Comparison of ENCODE assay signal across 8 cellular contexts in the genomic region with DNA sequence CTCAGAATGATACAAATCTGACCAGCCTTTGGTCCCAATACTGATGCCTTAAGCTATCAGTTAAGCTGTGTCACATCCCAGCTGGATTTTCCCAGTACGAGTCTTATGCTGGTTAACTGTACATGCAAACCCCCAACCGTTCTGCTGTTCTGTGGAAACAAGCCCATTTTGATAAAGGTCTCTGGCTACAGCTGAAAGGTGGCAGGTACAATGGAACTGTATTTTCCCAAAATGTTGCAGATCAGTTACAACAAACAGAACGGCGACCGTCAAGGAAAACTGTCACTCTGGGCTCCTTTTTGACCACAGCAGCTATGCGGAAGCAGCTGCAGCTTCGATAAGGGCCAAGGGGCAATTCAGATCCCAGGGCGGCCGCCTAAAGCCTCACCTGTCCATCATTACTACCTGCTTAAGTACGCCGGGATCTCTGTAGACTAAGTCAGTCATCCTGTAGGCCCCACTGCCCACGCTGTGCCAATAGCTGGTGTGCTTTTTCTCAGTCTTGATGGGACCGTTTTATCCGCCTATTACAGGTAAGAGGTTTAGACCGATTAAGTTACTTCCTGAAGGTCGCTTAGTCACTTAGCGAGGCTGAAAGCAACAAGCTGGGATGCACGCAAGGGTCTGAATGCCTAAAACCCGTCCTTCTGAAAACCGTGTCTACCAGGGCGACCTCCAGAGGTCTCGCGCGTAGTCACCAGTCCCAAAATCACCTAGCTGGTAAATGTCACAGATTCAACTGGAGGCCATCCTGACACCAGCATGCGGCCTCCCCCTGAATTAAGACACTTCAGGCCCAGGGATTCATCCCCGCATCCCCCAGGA. TPM values are rescaled to one million over a fixed set of nuclear protein-coding genes. Genes with fewer than 3 reads are reported as not detected.
A peak's percentile ranks its signal among the peaks of the same experiment; 100 is the strongest.
DNase-seq lines count a peak whose midpoint lies in the region; TF ChIP-seq lines count a peak whose summit lies in the region.

No MANE protein-coding gene starts in this region.

- no peaks in the 10 kb centered on the region for H3K9me3 ChIP-seq in HEK293 (ENCODE audit: control insufficient read depth, insufficient read depth, low read depth, low read length)

- CTCF ChIA-PET in HEK293 (lab: Yijun Ruan, JAX), result interaction anchor here (0.5 to 3.5 kb wide), 15 partner anchors 12 to 585 kb away, joined by 3 to 25 read pairs (median 4); a partner anchor contains a TSS

- H3K4me3 ChIP-seq in HEK293 (ENCODE audit: low read depth, low read length) (peak overlapping the region; percentile 74), epithelial cell of proximal tubule (ENCODE audit: low read depth, low read length) (peak overlapping the region; percentile 97)

- no peaks in the 10 kb centered on the region; the same call in 1 of the 2 replicates for H3K4me1 ChIP-seq in HEK293 (ENCODE audit: control insufficient read depth, insufficient read depth, low read length)

- peak overlapping the region; percentile 79 for H3K27ac ChIP-seq in HEK293 (ENCODE audit: extremely low read depth, low read depth, low read length)

- POLR2A ChIA-PET in HEK293 (lab: Yijun Ruan, JAX), result interaction anchor here (0.6 to 3.3 kb wide), 59 partner anchors 9 to 855 kb away, joined by 3 to 56 read pairs (median 6); a partner anchor contains a TSS

- peak; percentile 29; the same call in 1 of the 2 replicates for TF ChIP-seq CTCF in HEK293 (tag by site-specific recombination; IDR thresholded peaks at IDR 0.05)
- TF ChIP-seq CTCF in epithelial cell of proximal tubule (conservative IDR thresholded peaks at IDR 0.05; ENCODE audit: low read depth, low read length), result no peak

- peaks cover 14 to 45% of the 10 kb centered on the region in 2 experiments; a peak in 2 of 3 replicates for H3K36me3 ChIP-seq in HEK293 (ENCODE audit: control insufficient read depth in 2 of 2, insufficient read depth in 1 of 2, low read length in 2 of 2)

- DNase-seq in NCI-H2029 treated with DMSO at 0.1 percent for 48 hours (lab: John Stamatoyannopoulos, UW) (peak; percentile 14), NCI-H2029 (lab: John Stamatoyannopoulos, UW) (no peak), NCI-H146 (lab: John Stamatoyannopoulos, UW) (peak; percentile 57), epithelial cell of proximal tubule (ENCODE audit: low read depth) (no peak), myocyte (ENCODE audit: low read depth) (peak; percentile 57), superior temporal gyrus (ENCODE audit: extremely low spot score) (peak; percentile 45)
- DNase-seq in activated CD4-positive, alpha-beta T cell treated with anti-CD3 and anti-CD28 coated beads, Interleukin-2, amount 50 U/mL, for 4 hours, result peak; percentile 58 to 66

TF ChIP-seq in HEK293, 187 proteins besides CTCF, POLR2A, EP300 and RAD21:
- no peak for TF ChIP-seq ZNF830 (tag by site-specific recombination; IDR thresholded peaks at IDR 0.05; ENCODE audit: low read depth)
- TF ChIP-seq, protein P1, sequence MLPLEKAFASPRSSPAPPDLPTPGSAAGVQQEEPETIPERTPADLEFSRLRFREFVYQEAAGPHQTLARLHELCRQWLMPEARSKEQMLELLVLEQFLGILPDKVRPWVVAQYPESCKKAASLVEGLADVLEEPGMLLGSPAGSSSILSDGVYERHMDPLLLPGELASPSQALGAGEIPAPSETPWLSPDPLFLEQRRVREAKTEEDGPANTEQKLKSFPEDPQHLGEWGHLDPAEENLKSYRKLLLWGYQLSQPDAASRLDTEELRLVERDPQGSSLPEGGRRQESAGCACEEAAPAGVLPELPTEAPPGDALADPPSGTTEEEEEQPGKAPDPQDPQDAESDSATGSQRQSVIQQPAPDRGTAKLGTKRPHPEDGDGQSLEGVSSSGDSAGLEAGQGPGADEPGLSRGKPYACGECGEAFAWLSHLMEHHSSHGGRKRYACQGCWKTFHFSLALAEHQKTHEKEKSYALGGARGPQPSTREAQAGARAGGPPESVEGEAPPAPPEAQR (tag by site-specific recombination; IDR thresholded peaks at IDR 0.05), result 0 out of 2 replicates have a peak, but pooled peaks have one; percentile 15
- peak; percentile 11; the same call in 1 of the 2 replicates for TF ChIP-seq ZBTB17 (tag by site-specific recombination; IDR thresholded peaks at IDR 0.05)
- TF ChIP-seq MEIS1 (CRISPR knock-in tag; IDR thresholded peaks at IDR 0.05; ENCODE audit: borderline replicate concordance), result no peak
- TF ChIP-seq ZBTB20 (tag by site-specific recombination; IDR thresholded peaks at IDR 0.05), result peak; percentile 74
- TF ChIP-seq KLF9 (tag by site-specific recombination; IDR thresholded peaks at IDR 0.05; ENCODE audit: low read depth), result no peak
- TF ChIP-seq ZFP41 (tag by site-specific recombination; IDR thresholded peaks at IDR 0.05; ENCODE audit: borderline replicate concordance), result no peak
- no peak for TF ChIP-seq REPIN1 (tag by site-specific recombination; IDR thresholded peaks at IDR 0.05; ENCODE audit: low read depth)
- TF ChIP-seq, protein P2, sequence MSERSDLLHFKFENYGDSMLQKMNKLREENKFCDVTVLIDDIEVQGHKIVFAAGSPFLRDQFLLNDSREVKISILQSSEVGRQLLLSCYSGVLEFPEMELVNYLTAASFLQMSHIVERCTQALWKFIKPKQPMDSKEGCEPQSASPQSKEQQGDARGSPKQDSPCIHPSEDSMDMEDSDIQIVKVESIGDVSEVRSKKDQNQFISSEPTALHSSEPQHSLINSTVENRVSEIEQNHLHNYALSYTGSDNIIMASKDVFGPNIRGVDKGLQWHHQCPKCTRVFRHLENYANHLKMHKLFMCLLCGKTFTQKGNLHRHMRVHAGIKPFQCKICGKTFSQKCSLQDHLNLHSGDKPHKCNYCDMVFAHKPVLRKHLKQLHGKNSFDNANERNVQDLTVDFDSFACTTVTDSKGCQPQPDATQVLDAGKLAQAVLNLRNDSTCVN (tag by site-specific recombination; optimal IDR thresholded peaks at IDR 0.05), result no peak
- no peak for TF ChIP-seq ZNF621 (tag by site-specific recombination; IDR thresholded peaks at IDR 0.05)
- no peak; the same call in 1 of the 2 replicates for TF ChIP-seq MYNN (tag by site-specific recombination; IDR thresholded peaks at IDR 0.05; ENCODE audit: borderline replicate concordance)
- TF ChIP-seq, protein P3, sequence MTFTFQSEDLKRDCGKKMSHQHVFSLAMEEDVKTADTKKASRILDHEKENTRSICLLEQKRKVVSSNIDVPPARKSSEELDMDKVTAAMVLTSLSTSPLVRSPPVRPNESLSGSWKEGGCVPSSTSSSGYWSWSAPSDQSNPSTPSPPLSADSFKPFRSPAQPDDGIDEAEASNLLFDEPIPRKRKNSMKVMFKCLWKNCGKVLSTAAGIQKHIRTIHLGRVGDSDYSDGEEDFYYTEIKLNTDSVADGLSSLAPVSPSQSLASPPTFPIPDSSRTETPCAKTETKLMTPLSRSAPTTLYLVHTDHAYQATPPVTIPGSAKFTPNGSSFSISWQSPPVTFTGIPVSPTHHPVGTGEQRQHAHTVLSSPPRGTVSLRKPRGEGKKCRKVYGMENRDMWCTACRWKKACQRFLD (tag by site-specific recombination; IDR thresholded peaks at IDR 0.05), result no peak
- TF ChIP-seq TCF7L2 (IDR thresholded peaks at IDR 0.05; ENCODE audit: borderline replicate concordance, low read depth, low read length), result no peak
- TF ChIP-seq ZNF776 (tag by site-specific recombination; IDR thresholded peaks at IDR 0.05; ENCODE audit: borderline replicate concordance), result no peak
- no peak for TF ChIP-seq ZNF239 (tag by site-specific recombination; IDR thresholded peaks at IDR 0.05)
- no peak for TF ChIP-seq GFI1B (tag by site-specific recombination; IDR thresholded peaks at IDR 0.05)
- TF ChIP-seq, protein P4, sequence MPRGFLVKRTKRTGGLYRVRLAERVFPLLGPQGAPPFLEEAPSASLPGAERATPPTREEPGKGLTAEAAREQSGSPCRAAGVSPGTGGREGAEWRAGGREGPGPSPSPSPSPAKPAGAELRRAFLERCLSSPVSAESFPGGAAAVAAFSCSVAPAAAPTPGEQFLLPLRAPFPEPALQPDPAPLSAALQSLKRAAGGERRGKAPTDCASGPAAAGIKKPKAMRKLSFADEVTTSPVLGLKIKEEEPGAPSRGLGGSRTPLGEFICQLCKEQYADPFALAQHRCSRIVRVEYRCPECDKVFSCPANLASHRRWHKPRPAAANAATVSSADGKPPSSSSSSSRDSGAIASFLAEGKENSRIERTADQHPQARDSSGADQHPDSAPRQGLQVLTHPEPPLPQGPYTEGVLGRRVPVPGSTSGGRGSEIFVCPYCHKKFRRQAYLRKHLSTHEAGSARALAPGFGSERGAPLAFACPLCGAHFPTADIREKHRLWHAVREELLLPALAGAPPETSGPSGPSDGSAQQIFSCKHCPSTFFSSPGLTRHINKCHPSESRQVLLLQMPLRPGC (tag by site-specific recombination; IDR thresholded peaks at IDR 0.05), result no peak
- TF ChIP-seq, protein P5, sequence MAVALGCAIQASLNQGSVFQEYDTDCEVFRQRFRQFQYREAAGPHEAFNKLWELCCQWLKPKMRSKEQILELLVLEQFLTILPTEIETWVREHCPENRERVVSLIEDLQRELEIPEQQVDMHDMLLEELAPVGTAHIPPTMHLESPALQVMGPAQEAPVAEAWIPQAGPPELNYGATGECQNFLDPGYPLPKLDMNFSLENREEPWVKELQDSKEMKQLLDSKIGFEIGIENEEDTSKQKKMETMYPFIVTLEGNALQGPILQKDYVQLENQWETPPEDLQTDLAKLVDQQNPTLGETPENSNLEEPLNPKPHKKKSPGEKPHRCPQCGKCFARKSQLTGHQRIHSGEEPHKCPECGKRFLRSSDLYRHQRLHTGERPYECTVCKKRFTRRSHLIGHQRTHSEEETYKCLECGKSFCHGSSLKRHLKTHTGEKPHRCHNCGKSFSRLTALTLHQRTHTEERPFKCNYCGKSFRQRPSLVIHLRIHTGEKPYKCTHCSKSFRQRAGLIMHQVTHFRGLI (tag by site-specific recombination; IDR thresholded peaks at IDR 0.05), result no peak
- TF ChIP-seq KLF8 (tag by site-specific recombination; IDR thresholded peaks at IDR 0.05), result no peak
- no peak for TF ChIP-seq ZNF571 (tag by site-specific recombination; IDR thresholded peaks at IDR 0.05)
- TF ChIP-seq ZNF658 (tag by site-specific recombination; IDR thresholded peaks at IDR 0.05), result no peak

RNA-seq across cellular contexts. Expression of a gene that starts 11.1 kb away (rescaled TPM):
- total RNA-seq in epithelial cell of proximal tubule (14.5 and 18.3 TPM in 2 replicates), myocyte (1.2 and 2.0 TPM in 2 replicates)
- 0.95 TPM for polyA plus RNA-seq in myocyte (2012)

RNA-seq across cellular contexts. Expression of a gene that starts 28.0 kb away (rescaled TPM):
- total RNA-seq in epithelial cell of proximal tubule (23.9 and 30.4 TPM in 2 replicates), myocyte (16.8 and 23.0 TPM in 2 replicates)
- 23.3 TPM for polyA plus RNA-seq in myocyte (2012)

Comparison
In these comparisons a context has a peak if more than half of its experiments do, and no peak if none do; other contexts are left out.
1. DNase-seq: peak in NCI-H2029 treated with DMSO at 0.1 percent for 48 hours (single experiment), NCI-H146 (single experiment), activated CD4-positive, alpha-beta T cell treated with anti-CD3 and anti-CD28 coated beads, Interleukin-2, amount 50 U/mL, for 4 hours (2 of 2), myocyte (single experiment) and superior temporal gyrus (single experiment); none in NCI-H2029 (single experiment) and epithelial cell of proximal tubule (single experiment).